9 cellular contexts compared by ENCODE assay signal in the genomic region with DNA sequence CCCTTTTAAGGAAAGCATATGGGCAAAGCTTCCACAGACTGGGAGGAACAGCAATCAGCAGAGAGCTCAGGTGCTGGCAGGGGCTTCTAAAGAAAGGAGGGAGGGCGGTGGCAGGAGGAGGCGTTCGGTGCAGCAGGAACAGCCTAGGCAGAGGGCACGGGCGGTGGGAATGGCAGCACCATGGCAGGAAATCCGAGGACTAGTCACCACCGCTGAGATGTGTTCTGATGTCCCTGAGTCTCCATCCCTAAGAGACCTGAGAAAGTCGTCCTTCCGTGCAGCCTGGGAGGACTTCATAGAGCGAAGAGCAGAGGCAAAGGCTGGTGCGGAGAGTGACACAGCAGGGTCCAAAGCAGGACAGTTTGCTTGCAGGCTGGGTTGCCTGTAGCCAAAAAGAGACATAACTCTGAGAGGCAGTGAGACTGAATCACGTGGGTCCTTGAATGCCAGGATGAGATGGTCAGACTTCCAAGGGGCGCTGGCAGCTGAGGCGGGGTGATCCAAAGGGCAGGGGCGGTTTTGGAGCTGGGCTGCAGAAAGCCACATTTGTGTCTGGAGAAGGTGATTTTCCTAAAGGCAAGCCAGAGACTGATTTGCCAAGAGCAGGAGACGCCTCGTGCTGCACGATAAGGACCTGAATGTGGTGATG. TPM values are rescaled to one million over a fixed set of nuclear protein-coding genes. Genes with fewer than 3 reads are reported as not detected.
A peak's percentile ranks its signal among the peaks of the same experiment; 100 is the strongest.
DNase-seq lines count a peak whose midpoint lies in the region; ATAC-seq, FAIRE-seq and TF ChIP-seq lines count a peak whose summit lies in the region.
"Had no signal": no experiment of that assay in that cellular context is flagged by ENCODE, and none has a peak within 500 bp of the region (broad histone marks: within the 10 kb centered on the region; RNA-seq: fewer than 3 reads in every experiment).

No MANE protein-coding gene starts in this region.

- no peak for FAIRE-seq in RCC 7860 (lab: Jason Lieb, UNC)
- FAIRE-seq in H54 (lab: Jason Lieb, UNC) = no peak

- TF ChIP-seq POLR2A in H54 (IDR thresholded peaks at IDR 0.05; ENCODE audit: low read depth, low read length) = no peak

- ATAC-seq in WTC11 (no peak), GM19467 (IDR thresholded peaks at IDR 0.05; ENCODE audit: unreplicated experiment) (no peak)
- ATAC-seq in stimulated activated naive CD8-positive, alpha-beta T cell treated with anti-CD3 and anti-CD28 coated beads, Interleukin-15, amount 100 ng/mL, for 72 hours = no peak

- peak overlapping the region; percentile 86 for H3K4me3 Mint-ChIP-seq in activated T-cell treated with anti-CD3 and anti-CD28 coated beads, Interleukin-2, amount 50 U/mL, for 24 hours
- peak overlapping the region; percentile 61 for H3K4me3 Mint-ChIP-seq in WTC11
- peak overlapping the region; percentile 85 to 92 for H3K4me3 Mint-ChIP-seq in stimulated activated naive CD8-positive, alpha-beta T cell treated with anti-CD3 and anti-CD28 coated beads, Interleukin-15, amount 100 ng/mL, for 72 hours

- no peak overlapping the region for H3K27ac Mint-ChIP-seq in activated T-cell treated with anti-CD3 and anti-CD28 coated beads, Interleukin-2, amount 50 U/mL, for 24 hours
- no peak overlapping the region for H3K27ac Mint-ChIP-seq in WTC11
- peak overlapping the region in 1 of 2 donors; percentile 75 for H3K27ac Mint-ChIP-seq in stimulated activated naive CD8-positive, alpha-beta T cell treated with anti-CD3 and anti-CD28 coated beads, Interleukin-15, amount 100 ng/mL, for 72 hours

- H3K27me3 Mint-ChIP-seq in activated T-cell treated with anti-CD3 and anti-CD28 coated beads, Interleukin-2, amount 50 U/mL, for 24 hours = no peaks in the 10 kb centered on the region
- H3K27me3 Mint-ChIP-seq in WTC11 (ENCODE audit: low read depth) = peaks cover 66% of the 10 kb centered on the region
- peaks cover 7% of the 10 kb centered on the region for H3K27me3 Mint-ChIP-seq in stimulated activated naive CD8-positive, alpha-beta T cell treated with anti-CD3 and anti-CD28 coated beads, Interleukin-15, amount 100 ng/mL, for 72 hours

- H3K4me1 Mint-ChIP-seq in activated T-cell treated with anti-CD3 and anti-CD28 coated beads, Interleukin-2, amount 50 U/mL, for 24 hours (ENCODE audit: low read depth) = peaks cover 20% of the 10 kb centered on the region
- H3K4me1 Mint-ChIP-seq in WTC11 = peaks cover 23% of the 10 kb centered on the region
- peaks cover 28% of the 10 kb centered on the region for H3K4me1 Mint-ChIP-seq in stimulated activated naive CD8-positive, alpha-beta T cell treated with anti-CD3 and anti-CD28 coated beads, Interleukin-15, amount 100 ng/mL, for 72 hours

- no peak for DNase-seq in activated T-cell treated with anti-CD3 and anti-CD28 coated beads, Interleukin-2, amount 50 U/mL, for 24 hours
- DNase-seq in activated T-cell treated with anti-CD3 and anti-CD28 coated beads for 4 hours (no peak), WTC11 (ENCODE audit: low spot score) (no peak), head of caudate nucleus (peak in 24 of 42 donors; percentile 9 to 64 (median 22)), RCC 7860 (ENCODE audit: low spot score) (no peak), H54 (ENCODE audit: insufficient read length, low spot score) (no peak)
- no peak for DNase-seq in stimulated activated naive CD8-positive, alpha-beta T cell treated with anti-CD3 and anti-CD28 coated beads, Interleukin-15, amount 100 ng/mL, for 72 hours
- DNase-seq: COR-L47 had no signal

- CTCF ChIA-PET in WTC11 (lab: Charles Lee) = interaction anchor here (1.6 to 5.1 kb wide), 5 partner anchors 12 to 242 kb away, joined by 4 to 75 read pairs (median 24); no protein-coding TSS in a partner anchor

- H3K9me3 Mint-ChIP-seq in activated T-cell treated with anti-CD3 and anti-CD28 coated beads, Interleukin-2, amount 50 U/mL, for 24 hours = no peaks in the 10 kb centered on the region
- H3K9me3 Mint-ChIP-seq in WTC11 = peaks cover 8% of the 10 kb centered on the region; the same call in 1 of the 2 replicates
- H3K9me3 Mint-ChIP-seq in stimulated activated naive CD8-positive, alpha-beta T cell treated with anti-CD3 and anti-CD28 coated beads, Interleukin-15, amount 100 ng/mL, for 72 hours = no peaks in the 10 kb centered on the region

- no peaks in the 10 kb centered on the region for H3K36me3 Mint-ChIP-seq in activated T-cell treated with anti-CD3 and anti-CD28 coated beads, Interleukin-2, amount 50 U/mL, for 24 hours (ENCODE audit: low read depth)
- no peaks in the 10 kb centered on the region for H3K36me3 Mint-ChIP-seq in WTC11

- no peak for TF ChIP-seq CTCF in WTC11 (IDR thresholded peaks at IDR 0.05)

- intact Hi-C loops in head of caudate nucleus (cut with DNase I) = loop anchor here (5.0 to 10.0 kb wide), 2 partner anchors 85 to 492 kb away; no protein-coding TSS in a partner anchor

- POLR2A ChIA-PET in WTC11 (lab: Charles Lee) = interaction anchor here (0.9 to 1.5 kb wide), 2 partner anchors 13 to 119 kb away, joined by 3 read pairs; no protein-coding TSS in a partner anchor

TF ChIP-seq in WTC11, 78 proteins besides CTCF, POLR2A, EP300 and RAD21:
- TF ChIP-seq ZNF317 (CRISPR knock-in tag; IDR thresholded peaks at IDR 0.05; ENCODE audit: borderline replicate concordance, low read depth) (no peak), ELF4 (CRISPR knock-in tag; IDR thresholded peaks at IDR 0.05; ENCODE audit: low read depth) (no peak), ETV6 (CRISPR knock-in tag; IDR thresholded peaks at IDR 0.05) (no peak), OVOL2 (CRISPR knock-in tag; IDR thresholded peaks at IDR 0.05; ENCODE audit: borderline replicate concordance) (no peak)
- TF ChIP-seq, protein P1, sequence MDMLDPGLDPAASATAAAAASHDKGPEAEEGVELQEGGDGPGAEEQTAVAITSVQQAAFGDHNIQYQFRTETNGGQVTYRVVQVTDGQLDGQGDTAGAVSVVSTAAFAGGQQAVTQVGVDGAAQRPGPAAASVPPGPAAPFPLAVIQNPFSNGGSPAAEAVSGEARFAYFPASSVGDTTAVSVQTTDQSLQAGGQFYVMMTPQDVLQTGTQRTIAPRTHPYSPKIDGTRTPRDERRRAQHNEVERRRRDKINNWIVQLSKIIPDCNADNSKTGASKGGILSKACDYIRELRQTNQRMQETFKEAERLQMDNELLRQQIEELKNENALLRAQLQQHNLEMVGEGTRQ (CRISPR knock-in tag; IDR thresholded peaks at IDR 0.05) = peak; percentile 16; the same call in 1 of the 2 replicates

RNA-seq across cellular contexts. Expression of a gene that starts 35.8 kb away (rescaled TPM):
- 0.21 to 0.50 TPM (median 0.37 TPM) in 3 replicates for total RNA-seq in WTC11 (2021)

Comparison
In these comparisons a context has a peak if more than half of its experiments do, and no peak if none do; other contexts are left out.
1. DNase-seq: peak in head of caudate nucleus (24 of 42); none in activated T-cell treated with anti-CD3 and anti-CD28 coated beads, Interleukin-2, amount 50 U/mL, for 24 hours (single experiment), activated T-cell treated with anti-CD3 and anti-CD28 coated beads for 4 hours (single experiment), WTC11 (single experiment), stimulated activated naive CD8-positive, alpha-beta T cell treated with anti-CD3 and anti-CD28 coated beads, Interleukin-15, amount 100 ng/mL, for 72 hours (0 of 2), RCC 7860 (single experiment) and H54 (single experiment).
2. Peak in every context shown above with its lines, with median percentiles within 50 percentile points of each other: H3K4me3 Mint-ChIP-seq.